19 cellular contexts compared by ENCODE assay signal in the genomic region with DNA sequence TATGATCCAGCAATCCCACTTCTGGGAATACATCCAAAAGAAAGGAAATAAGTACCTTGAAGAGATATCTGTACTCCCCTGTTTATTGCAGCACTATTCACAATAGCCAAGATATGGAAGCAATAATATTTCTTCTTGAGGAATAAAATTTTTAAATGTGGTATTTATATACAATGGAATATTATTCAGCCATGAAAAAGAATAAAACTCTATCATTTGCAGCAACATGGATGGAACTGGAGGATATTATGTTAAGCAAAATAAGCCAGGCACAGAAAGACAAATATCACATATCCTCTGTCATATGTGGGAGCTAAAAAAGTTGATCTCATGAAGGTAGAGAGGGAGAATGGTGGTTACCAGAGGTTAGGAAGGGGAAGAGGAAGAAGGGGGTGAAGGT. TPM values are rescaled to one million over a fixed set of nuclear protein-coding genes. Genes with fewer than 3 reads are reported as not detected.
DNase-seq lines count a peak whose midpoint lies in the region; ATAC-seq, FAIRE-seq and TF ChIP-seq lines count a peak whose summit lies in the region.
"Had no signal": no experiment of that assay in that cellular context is flagged by ENCODE, and none has a peak within 500 bp of the region (broad histone marks: within the 10 kb centered on the region; RNA-seq: fewer than 3 reads in every experiment).

No MANE protein-coding gene starts in this region.

- no peak for TF ChIP-seq CTCF in A549 (IDR thresholded peaks at IDR 0.05)
- TF ChIP-seq CTCF in NB4 (IDR thresholded peaks at IDR 0.05; ENCODE audit: low read depth, low read length): no peak
- TF ChIP-seq CTCF in GM10266 (IDR thresholded peaks at IDR 0.05; ENCODE audit: control insufficient read depth, insufficient read depth, low read depth, missing control alignments): no peak

- TF ChIP-seq POLR2A in A549 (IDR thresholded peaks at IDR 0.05; ENCODE audit: low read length) (no peak), NB4 (IDR thresholded peaks at IDR 0.05; ENCODE audit: extremely low read depth, insufficient read length) (no peak)

- peaks cover 22% of the 10 kb centered on the region for H3K36me3 Mint-ChIP-seq in T-helper 2 cell treated with Interferon-gamma antibody and Interleukin-4, amounts not matched to agents 5 μg/mL and 100 μg/mL, for 36 hours (ENCODE audit: low read depth)

- H3K9me3 Mint-ChIP-seq in T-helper 2 cell treated with Interferon-gamma antibody and Interleukin-4, amounts not matched to agents 5 μg/mL and 100 μg/mL, for 36 hours: no peaks in the 10 kb centered on the region
- H3K9me3 Mint-ChIP-seq: HFFc6 had no signal

- CTCF ChIA-PET in A549 (lab: Yijun Ruan, JAX): interaction anchor here (2.3 kb wide), 1 partner anchor 11 kb away, joined by 9 read pairs; no protein-coding TSS in a partner anchor

- peaks cover 53% of the 10 kb centered on the region for H3K4me1 Mint-ChIP-seq in T-helper 2 cell treated with Interferon-gamma antibody and Interleukin-4, amounts not matched to agents 5 μg/mL and 100 μg/mL, for 36 hours (ENCODE audit: low read depth)

- DNase-seq in T-helper 2 cell treated with Interferon-gamma antibody and Interleukin-4, amounts not matched to agents 5 μg/mL and 100 μg/mL, for 36 hours (ENCODE audit: low spot score): no peak
- DNase-seq in T-helper 2 cell: no peak
- DNase-seq in A549 (ENCODE audit: low read depth in 1 of 2, low spot score in 1 of 2): no peak
- DNase-seq in NB4 (ENCODE audit: low read depth): no peak
- DNase-seq in amniotic epithelial cell (ENCODE audit: low read depth): peak; percentile 11
- DNase-seq in GM10266 (ENCODE audit: extremely low spot score): no peak
- no peak for DNase-seq in NCI-H1417 (lab: John Stamatoyannopoulos, UW)
- DNase-seq: CD4-positive, alpha-beta T cell; DMS53; GOT3; HFFc6; Karpas-422; MG63; NCI-H1105 treated with DMSO at 0.1 percent for 48 hours; NCI-H1930; NCI-H526 treated with DMSO at 0.1 percent for 48 hours; Right ventricle myocardium superior had no signal

- no peaks in the 10 kb centered on the region; the same call in 2 of the 3 replicates for H3K9me3 ChIP-seq in A549

- peak overlapping the region; percentile 71 for H3K27ac Mint-ChIP-seq in T-helper 2 cell treated with Interferon-gamma antibody and Interleukin-4, amounts not matched to agents 5 μg/mL and 100 μg/mL, for 36 hours
- H3K27ac Mint-ChIP-seq: CD4-positive, alpha-beta T cell; HFFc6 had no signal

- H3K4me3 ChIP-seq in A549 (no peak overlapping the region), NB4 (ENCODE audit: low read depth, low read length) (peak overlapping the region; percentile 93)
- H3K4me3 ChIP-seq: MG63 had no signal

- no peak for TF ChIP-seq EP300 in A549 (IDR thresholded peaks at IDR 0.05)

- no peak overlapping the region for H3K27ac ChIP-seq in A549

- POLR2A ChIA-PET in A549 (lab: Yijun Ruan, JAX): no interaction called here

- H3K27me3 Mint-ChIP-seq in T-helper 2 cell treated with Interferon-gamma antibody and Interleukin-4, amounts not matched to agents 5 μg/mL and 100 μg/mL, for 36 hours (ENCODE audit: low read depth): no peaks in the 10 kb centered on the region

- ATAC-seq in A549 (no peak), HG02678 (IDR thresholded peaks at IDR 0.05; ENCODE audit: unreplicated experiment) (no peak)

- H3K4me1 ChIP-seq in A549: no peaks in the 10 kb centered on the region

- H3K4me2 ChIP-seq in A549: no peak overlapping the region

- TF ChIP-seq RAD21 in A549 (conservative IDR thresholded peaks at IDR 0.05 in 1 of 2, IDR thresholded peaks at IDR 0.05 in 1 of 2): no peak

- peak overlapping the region; percentile 85 for H3K4me3 Mint-ChIP-seq in T-helper 2 cell treated with Interferon-gamma antibody and Interleukin-4, amounts not matched to agents 5 μg/mL and 100 μg/mL, for 36 hours
- H3K4me3 Mint-ChIP-seq: CD4-positive, alpha-beta T cell; HFFc6 had no signal

- no peak for FAIRE-seq in A549 (lab: Jason Lieb, UNC)
- FAIRE-seq: RCC 7860 had no signal

TF ChIP-seq in A549, 52 proteins besides CTCF, POLR2A, EP300 and RAD21:
- TF ChIP-seq, protein P1, sequence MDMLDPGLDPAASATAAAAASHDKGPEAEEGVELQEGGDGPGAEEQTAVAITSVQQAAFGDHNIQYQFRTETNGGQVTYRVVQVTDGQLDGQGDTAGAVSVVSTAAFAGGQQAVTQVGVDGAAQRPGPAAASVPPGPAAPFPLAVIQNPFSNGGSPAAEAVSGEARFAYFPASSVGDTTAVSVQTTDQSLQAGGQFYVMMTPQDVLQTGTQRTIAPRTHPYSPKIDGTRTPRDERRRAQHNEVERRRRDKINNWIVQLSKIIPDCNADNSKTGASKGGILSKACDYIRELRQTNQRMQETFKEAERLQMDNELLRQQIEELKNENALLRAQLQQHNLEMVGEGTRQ (IDR thresholded peaks at IDR 0.05): no peak
- TF ChIP-seq CHD4 (IDR thresholded peaks at IDR 0.05; ENCODE audit: borderline replicate concordance) (0 out of 2 replicates have a peak, but pooled peaks have one; percentile 33), JUN (IDR thresholded peaks at IDR 0.05) (no peak), ZSCAN20 (CRISPR knock-in tag; IDR thresholded peaks at IDR 0.05) (no peak), ZNF302 (CRISPR knock-in tag; IDR thresholded peaks at IDR 0.05) (no peak), KDM1A (IDR thresholded peaks at IDR 0.05; ENCODE audit: low read depth) (peak; percentile 43; the same call in 1 of the 2 replicates)
- TF ChIP-seq, protein P2, sequence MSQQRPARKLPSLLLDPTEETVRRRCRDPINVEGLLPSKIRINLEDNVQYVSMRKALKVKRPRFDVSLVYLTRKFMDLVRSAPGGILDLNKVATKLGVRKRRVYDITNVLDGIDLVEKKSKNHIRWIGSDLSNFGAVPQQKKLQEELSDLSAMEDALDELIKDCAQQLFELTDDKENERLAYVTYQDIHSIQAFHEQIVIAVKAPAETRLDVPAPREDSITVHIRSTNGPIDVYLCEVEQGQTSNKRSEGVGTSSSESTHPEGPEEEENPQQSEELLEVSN (IDR thresholded peaks at IDR 0.05; ENCODE audit: borderline replicate concordance, low read depth): no peak

RNA-seq across cellular contexts. Expression of a gene that starts 1.4 kb away (rescaled TPM):
- polyA plus RNA-seq in A549 (2011; rRNA removed) (1.7 and 2.7 TPM in 2 replicates), A549 (2017; fragmentation: RNase III; extraction: RNeasy Plus Mini Kit Qiagen cat#74134 plus additional on column Dnase treatment) (0.88 to 1.2 TPM (median 1.2 TPM) in 3 replicates)
- 0.26 and 0.32 TPM in 2 replicates for polyA plus RNA-seq in A549 (2012; cell fraction: cytosol; rRNA removed)
- 0.79 and 0.88 TPM in 2 replicates for polyA plus RNA-seq in A549 (2012; cell fraction: nucleus; rRNA removed)
- 2.9 and 4.9 TPM in 2 replicates for polyA minus RNA-seq in A549 (2011; rRNA and poly(A)+ RNA removed)
